ENCODE assay signal across 1 cellular context in genomic region chr17:41665566-41666335, GRCh38.
TF ChIP-seq lines count a peak whose summit lies in the region.

No MANE protein-coding gene starts in this region.

TF ChIP-seq in HepG2, 621 proteins besides CTCF, POLR2A, EP300 and RAD21 (continued from another document):
- no peak for TF ChIP-seq ZNF275 (CRISPR knock-in tag; IDR thresholded peaks at IDR 0.05; ENCODE audit: borderline replicate concordance)
- no peak for TF ChIP-seq FOXA3 (CRISPR knock-in tag; IDR thresholded peaks at IDR 0.05)
- no peak for TF ChIP-seq E2F2 (CRISPR knock-in tag; IDR thresholded peaks at IDR 0.05; ENCODE audit: borderline replicate concordance)
- no peak for TF ChIP-seq MLLT10 (CRISPR knock-in tag; IDR thresholded peaks at IDR 0.05)
- TF ChIP-seq DMAP1 (CRISPR knock-in tag; IDR thresholded peaks at IDR 0.05) = peak; percentile 61; the same call in 1 of the 2 replicates
- no peak for TF ChIP-seq GZF1 (CRISPR knock-in tag; IDR thresholded peaks at IDR 0.05)
- TF ChIP-seq PAWR (CRISPR knock-in tag; IDR thresholded peaks at IDR 0.05; ENCODE audit: borderline replicate concordance) = no peak
- no peak for TF ChIP-seq ZNF44 (CRISPR knock-in tag; IDR thresholded peaks at IDR 0.05)
- TF ChIP-seq ATF7-NPFF (CRISPR knock-in tag; IDR thresholded peaks at IDR 0.05; ENCODE audit: low read depth) = peak; percentile 80; the same call in 1 of the 2 replicates
- 0 out of 2 replicates have a peak, but pooled peaks have one; percentile 40 for TF ChIP-seq ZFP36L2 (CRISPR knock-in tag; IDR thresholded peaks at IDR 0.05)
- no peak for TF ChIP-seq MED13 (CRISPR knock-in tag; IDR thresholded peaks at IDR 0.05)
- TF ChIP-seq ATRX (CRISPR knock-in tag; IDR thresholded peaks at IDR 0.05; ENCODE audit: borderline replicate concordance) = no peak
- no peak for TF ChIP-seq ZNF766 (CRISPR knock-in tag; IDR thresholded peaks at IDR 0.05; ENCODE audit: borderline replicate concordance)
